ENCODE assay signal across 28 cellular contexts in the genomic region with DNA sequence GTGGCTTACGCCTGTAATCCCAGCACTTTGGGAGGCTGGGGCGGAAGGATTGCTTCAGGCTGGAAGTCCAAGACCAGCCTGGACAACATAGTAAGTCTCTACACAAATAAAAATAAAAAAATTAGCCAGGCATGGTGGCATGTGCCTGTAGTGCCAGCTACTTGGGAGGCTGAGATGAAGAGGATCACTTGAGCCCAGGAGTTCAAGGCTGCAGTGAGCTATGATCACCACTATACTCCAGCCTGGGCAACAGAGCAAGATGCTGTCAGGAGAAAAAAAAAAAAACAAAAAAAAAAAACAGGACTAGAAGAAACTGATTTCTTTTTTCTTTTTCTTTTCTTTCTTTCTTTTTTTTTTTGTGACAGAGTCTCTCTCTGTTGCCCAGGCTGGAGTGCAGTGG. TPM values are rescaled to one million over a fixed set of nuclear protein-coding genes. Genes with fewer than 3 reads are reported as not detected.
"Had no signal": no experiment of that assay in that cellular context is flagged by ENCODE, and none has a peak within 500 bp of the region (broad histone marks: within the 10 kb centered on the region; RNA-seq: fewer than 3 reads in every experiment).

No MANE protein-coding gene starts in this region.

- FAIRE-seq: endometrium, islet of Langerhans, keratinocyte had no signal

- H3K4me1 ChIP-seq: colonic mucosa, esophagus squamous epithelium, gastrocnemius medialis, left lung, lower lobe of right lung had no signal

- H3K4me3 ChIP-seq: colonic mucosa, esophagus squamous epithelium, gastrocnemius medialis, heart right ventricle, left lung, lower lobe of right lung, mucosa of descending colon had no signal

- ATAC-seq: effector memory CD8-positive, alpha-beta T cell; esophagus mucosa; gastrocnemius medialis; heart right ventricle; left cardiac atrium; left lung; left ventricle myocardium superior; lower lobe of right lung; mucosa of descending colon had no signal

- H3K36me3 ChIP-seq: colonic mucosa, esophagus squamous epithelium, gastrocnemius medialis, heart right ventricle, left lung, lower lobe of right lung had no signal

- DNase-seq: colonic mucosa; cortex of kidney; effector CD8-positive, alpha-beta T cell; effector memory CD8-positive, alpha-beta T cell; endodermal cell; erythroblast; esophagus squamous epithelium; foreskin fibroblast; foreskin melanocyte; gastrocnemius medialis; glutamatergic neuron; head of caudate nucleus; heart right ventricle; hippocampal formation; left cardiac atrium; left lung; left ventricle myocardium superior; lower lobe of right lung; mesenchymal stem cell; mucosa of descending colon; naive B cell had no signal

- H3K9me3 ChIP-seq: colonic mucosa, esophagus squamous epithelium, gastrocnemius medialis, heart right ventricle, left lung, lower lobe of right lung, mucosa of descending colon had no signal

- H3K27ac ChIP-seq: colonic mucosa, epithelial cell of prostate, esophagus squamous epithelium, gastrocnemius medialis, heart right ventricle, left lung, lower lobe of right lung had no signal

- H3K27me3 ChIP-seq: colonic mucosa, esophagus squamous epithelium, gastrocnemius medialis, heart right ventricle, left lung had no signal

RNA-seq across cellular contexts. Expression of a gene that starts 13.6 kb away (rescaled TPM):
- total RNA-seq: glomerular endothelial cell, kidney epithelial cell had no signal
